In the genomic region with DNA sequence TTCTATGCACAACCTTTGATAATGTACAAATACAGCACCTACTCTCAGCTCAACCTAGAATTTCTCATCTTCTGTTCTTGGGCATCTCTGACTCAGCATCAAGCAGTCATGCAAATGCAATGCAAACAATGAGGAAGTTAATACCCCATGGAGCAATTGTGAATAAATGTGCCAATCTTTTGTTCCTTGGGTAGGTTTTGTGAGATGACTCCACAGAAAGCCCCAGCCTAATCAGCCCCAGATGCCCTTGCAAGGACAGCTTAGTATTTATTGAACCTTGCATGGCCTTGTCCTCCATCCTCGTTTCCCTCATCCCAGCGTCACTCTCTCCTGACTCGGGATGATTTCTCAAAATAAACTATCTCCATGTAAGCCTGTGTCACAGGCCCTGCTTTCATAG, we compare ENCODE assay signal across 12 cellular contexts.
A peak's percentile ranks its signal among the peaks of the same experiment; 100 is the strongest.
DNase-seq lines count a peak whose midpoint lies in the region; ATAC-seq, FAIRE-seq and TF ChIP-seq lines count a peak whose summit lies in the region.
"Had no signal": no experiment of that assay in that cellular context is flagged by ENCODE, and none has a peak within 500 bp of the region (broad histone marks: within the 10 kb centered on the region; RNA-seq: fewer than 3 reads in every experiment).

No MANE protein-coding gene starts in this region.

- peaks cover 41% of the 10 kb centered on the region for H3K4me1 ChIP-seq in HUES64 (ENCODE audit: insufficient read depth, low read length)
- peaks cover 12% of the 10 kb centered on the region for H3K4me1 ChIP-seq in keratinocyte (ENCODE audit: control insufficient read depth, extremely low read depth, insufficient read depth, low read length)
- H3K4me1 ChIP-seq: colonic mucosa had no signal

- H3K79me2 ChIP-seq in keratinocyte (ENCODE audit: control insufficient read depth, insufficient read depth, low read length), result no peaks in the 10 kb centered on the region

- DNase-seq in AG08396 (ENCODE audit: low spot score) (peak; percentile 54), astrocyte of the spinal cord (ENCODE audit: low read depth, low spot score) (peak; percentile 89), keratinocyte (ENCODE audit: low read depth, low spot score) (peak; percentile 25), NCI-H2196 (lab: John Stamatoyannopoulos, UW; ENCODE audit: unreplicated experiment) (no peak), ecto neural progenitor cell (ENCODE audit: low spot score) (no peak), C1 segment of cervical spinal cord (lab: John Stamatoyannopoulos, UW) (no peak)
- DNase-seq: activated CD4-positive, alpha-beta memory T cell treated with anti-CD3 and anti-CD28 coated beads, Interleukin-2, amount 10 ng/mL, durations not matched to agents 7 days and 5 days; colonic mucosa; naive thymus-derived CD4-positive, alpha-beta T cell; NCI-H524 treated with DMSO at 0.1 percent for 48 hours had no signal

- FAIRE-seq in keratinocyte (lab: Jason Lieb, UNC), result peak; percentile 95

- H3K36me3 ChIP-seq in HUES64 (ENCODE audit: insufficient read depth, low read length), result no peaks in the 10 kb centered on the region
- H3K36me3 ChIP-seq in keratinocyte (ENCODE audit: control insufficient read depth in 2 of 2, extremely low read depth in 1 of 2, insufficient read depth in 2 of 2, low read length in 2 of 2), result no peaks in the 10 kb centered on the region
- H3K36me3 ChIP-seq: colonic mucosa had no signal

- H3K9ac ChIP-seq in HUES64 (ENCODE audit: low read depth, low read length) (peak overlapping the region; percentile 38), keratinocyte (ENCODE audit: control insufficient read depth, extremely low read depth, insufficient read depth, low read length) (no peak overlapping the region)

- H3K27me3 ChIP-seq in HUES64 (ENCODE audit: insufficient read depth, low read length), result no peaks in the 10 kb centered on the region
- no peaks in the 10 kb centered on the region for H3K27me3 ChIP-seq in keratinocyte (ENCODE audit: control insufficient read depth, extremely low read depth, insufficient read depth, low read length)
- H3K27me3 ChIP-seq: colonic mucosa had no signal

- TF ChIP-seq CTCF in astrocyte of the spinal cord (IDR thresholded peaks at IDR 0.05; ENCODE audit: low read depth, low read length) (no peak), keratinocyte (optimal IDR thresholded peaks at IDR 0.05 in 1 of 3, IDR thresholded peaks at IDR 0.05 in 1 of 3, conservative IDR thresholded peaks at IDR 0.05 in 1 of 3; ENCODE audit: extremely low read depth in 1 of 3, insufficient read depth in 2 of 3, low read length in 3 of 3) (no peak)

- H3K4me3 ChIP-seq in HUES64 (ENCODE audit: low read length) (no peak overlapping the region), astrocyte of the spinal cord (ENCODE audit: low read depth, low read length) (no peak overlapping the region), keratinocyte (ENCODE audit: control insufficient read depth in 2 of 3, extremely low read depth in 1 of 3, insufficient read depth in 2 of 3, low read depth in 1 of 3, low read length in 3 of 3) (no peak overlapping the region)
- H3K4me3 ChIP-seq: colonic mucosa had no signal

- H3K4me2 ChIP-seq in keratinocyte (ENCODE audit: control insufficient read depth, extremely low read depth, insufficient read depth, low read depth, low read length), result no peak overlapping the region

- no peak for ATAC-seq in GM18498 (IDR thresholded peaks at IDR 0.05; ENCODE audit: unreplicated experiment)
- ATAC-seq: naive thymus-derived CD4-positive, alpha-beta T cell had no signal

- in situ Hi-C loops in astrocyte of the spinal cord (cut with HindIII; ENCODE audit: low sequenced_read_pairs), result no loop called here

- dilution Hi-C loops in keratinocyte (cut with MboI; ENCODE audit: extremely low pct_ligation_motif_present, low sequenced_read_pairs), result no loop called here

- WGBS in HUES64, result 3% methylated on average over 3 of the region's 3 CpGs

- peak overlapping the region; percentile 89 for H3K27ac ChIP-seq in HUES64 (ENCODE audit: low read depth, low read length)
- peak overlapping the region; percentile 11 for H3K27ac ChIP-seq in keratinocyte (ENCODE audit: control insufficient read depth, insufficient read depth, low read length)
- H3K27ac ChIP-seq: colonic mucosa had no signal

- peaks cover 9% of the 10 kb centered on the region; the same call in 1 of the 2 replicates for H3K9me3 ChIP-seq in HUES64 (ENCODE audit: insufficient read depth, low read depth, low read length)
- no peaks in the 10 kb centered on the region for H3K9me3 ChIP-seq in keratinocyte (ENCODE audit: control insufficient read depth, low read depth, low read length)
- H3K9me3 ChIP-seq: colonic mucosa had no signal

- H4K20me1 ChIP-seq in keratinocyte (ENCODE audit: control insufficient read depth, extremely low read depth, insufficient read depth, low read length), result no peaks in the 10 kb centered on the region

- H3K9me1 ChIP-seq in keratinocyte (ENCODE audit: control insufficient read depth, extremely low read depth, insufficient read depth, low read length), result no peaks in the 10 kb centered on the region

- H2AFZ ChIP-seq in keratinocyte (ENCODE audit: control insufficient read depth, low read length), result no peak overlapping the region

Comparison
In these comparisons a context has a peak if more than half of its experiments do, and no peak if none do; other contexts are left out.
1. DNase-seq: peak in AG08396 (single experiment), astrocyte of the spinal cord (single experiment) and keratinocyte (single experiment); none in NCI-H2196 (single experiment), ecto neural progenitor cell (single experiment) and C1 segment of cervical spinal cord (0 of 14).